10 cellular contexts compared by ENCODE assay signal in genomic region chr7:55550010-55550409, GRCh38. TPM values are rescaled to one million over a fixed set of nuclear protein-coding genes. Genes with fewer than 3 reads are reported as not detected.
A peak's percentile ranks its signal among the peaks of the same experiment; 100 is the strongest.
DNase-seq lines count a peak whose midpoint lies in the region; ATAC-seq, FAIRE-seq and TF ChIP-seq lines count a peak whose summit lies in the region.
"Had no signal": no experiment of that assay in that cellular context is flagged by ENCODE, and none has a peak within 500 bp of the region (broad histone marks: within the 10 kb centered on the region; RNA-seq: fewer than 3 reads in every experiment).

No MANE protein-coding gene starts in this region.

- no peak overlapping the region for H2BK20ac ChIP-seq in H1 (ENCODE audit: low read length)

- H3K9ac ChIP-seq in SK-N-SH (no peak overlapping the region), H1 (replicated peaks in 1 of 4; ENCODE audit: extremely low read depth in 1 of 4, low read depth in 3 of 4, low read length in 3 of 4) (no peak overlapping the region)

- H3K79me2 ChIP-seq in SK-N-SH (ENCODE audit: insufficient read depth) = peaks cover 100% of the 10 kb centered on the region
- peaks cover 22 to 99% of the 10 kb centered on the region in 2 experiments for H3K79me2 ChIP-seq in H1 (ENCODE audit: control insufficient read depth in 1 of 2, insufficient read depth in 2 of 2, low read length in 2 of 2)

- H4K5ac ChIP-seq in H1 (ENCODE audit: insufficient read length, low read depth, low read length) = no peak overlapping the region

- CTCF ChIA-PET in SK-N-SH (lab: Yijun Ruan, JAX) (interaction anchor here (0.7 kb wide), 1 partner anchor 479 kb away, joined by 3 read pairs; no protein-coding TSS in a partner anchor), H1 (lab: Charles Lee; ENCODE audit: partially characterized antibody) (interaction anchor here (0.9 kb wide), 1 partner anchor 15 kb away, joined by 3 read pairs; no protein-coding TSS in a partner anchor)

- 93% methylated on average over 10 of the region's 10 CpGs for WGBS in SK-N-SH (ENCODE audit: low lambda C conversion rate)
- 91% methylated on average over 10 of the region's 10 CpGs; no CpG with 5 or more reads in 1 of the 2 experiments for WGBS in H1 (ENCODE audit: extremely low coverage in 1 of 2, insufficient coverage in 1 of 2, insufficient read length in 1 of 2, insufficient replicate concordance in 2 of 2, low coverage in 1 of 2, low lambda C conversion rate in 2 of 2, missing lambda C conversion rate in 1 of 2), 2 experiments
- 41 to 76% (median 45%) methylated on average over 10 of the region's 10 CpGs for WGBS in stomach, 5 donors

- no peak overlapping the region for H2AFZ ChIP-seq in SK-N-SH (ENCODE audit: low read depth)
- no peak overlapping the region for H2AFZ ChIP-seq in H1 (ENCODE audit: low read length)

- H3K79me1 ChIP-seq in H1 (ENCODE audit: low read depth, low read length) = peaks cover 36% of the 10 kb centered on the region

- H3K56ac ChIP-seq in H1 (replicated peaks; ENCODE audit: insufficient read length, low read depth, low read length) = no peak overlapping the region

- H3K27ac ChIP-seq in SK-N-SH (ENCODE audit: low read depth in 2 of 2, low read length in 1 of 2) (no peak overlapping the region), H1 (ENCODE audit: low read depth, low read length) (no peak overlapping the region), stomach (peak overlapping the region; percentile 35 to 67 (median 49)), ascending aorta (no peak overlapping the region)

- DNase-seq in SK-N-SH = no peak
- DNase-seq in NCI-H1105 treated with DMSO at 0.1 percent for 48 hours (lab: John Stamatoyannopoulos, UW) = peak; percentile 48
- DNase-seq in H1 (ENCODE audit: low read depth in 1 of 2, low spot score in 2 of 2) = no peak
- DNase-seq in stomach = peak; percentile 83
- DNase-seq in ascending aorta (ENCODE audit: low spot score in 2 of 2) = no peak
- no peak for DNase-seq in cerebellum (ENCODE audit: low spot score)
- no peak for DNase-seq in superior temporal gyrus (ENCODE audit: extremely low spot score)
- DNase-seq: activated CD4-positive, alpha-beta T cell treated with anti-CD3 and anti-CD28 coated beads, Interleukin-2, amount 50 U/mL, for 48 hours had no signal

- no peak overlapping the region for H3K18ac ChIP-seq in H1 (ENCODE audit: extremely low read depth, low read length)

- no peaks in the 10 kb centered on the region for H3K9me2 ChIP-seq in SK-N-SH

- no peak overlapping the region for H2BK120ac ChIP-seq in H1 (replicated peaks; ENCODE audit: low read depth, low read length)

- no peak overlapping the region for H3K23ac ChIP-seq in H1 (ENCODE audit: insufficient read length)

- POLR2A ChIA-PET in SK-N-SH (lab: Yijun Ruan, JAX) (no interaction called here), H1 (lab: Charles Lee; ENCODE audit: partially characterized antibody) (no interaction called here)

- peak; percentile 24; the same call in 1 of the 2 replicates for TF ChIP-seq RAD21 in SK-N-SH (IDR thresholded peaks at IDR 0.05; ENCODE audit: low read length)
- TF ChIP-seq RAD21 in H1 (IDR thresholded peaks at IDR 0.05 in 1 of 2, conservative IDR thresholded peaks at IDR 0.05 in 1 of 2; ENCODE audit: low read depth in 2 of 2, low read length in 2 of 2) = peak; percentile 18 to 40; a peak in 2 of 4 replicates

- peaks cover 2 to 12% of the 10 kb centered on the region in 2 experiments for H3K36me3 ChIP-seq in SK-N-SH (replicated peaks in 1 of 2; ENCODE audit: control insufficient read depth in 1 of 2, insufficient read depth in 2 of 2, low read length in 1 of 2)
- no peaks in the 10 kb centered on the region for H3K36me3 ChIP-seq in H1 (ENCODE audit: control insufficient read depth in 2 of 4, insufficient read depth in 4 of 4, low read length in 3 of 4)
- no peaks in the 10 kb centered on the region for H3K36me3 ChIP-seq in stomach
- H3K36me3 ChIP-seq in ascending aorta = peaks cover 0 to 3% of the 10 kb centered on the region in 2 donors

- peaks cover 100% of the 10 kb centered on the region for H4K20me1 ChIP-seq in SK-N-SH (ENCODE audit: insufficient read depth)
- H4K20me1 ChIP-seq in H1 (replicated peaks in 1 of 2; ENCODE audit: control insufficient read depth in 1 of 2, insufficient read depth in 2 of 2, low read length in 2 of 2) = peaks cover 9 to 34% of the 10 kb centered on the region in 2 experiments

- H3K9me3 ChIP-seq in SK-N-SH (no peaks in the 10 kb centered on the region), H1 (ENCODE audit: insufficient read depth in 2 of 2, low read depth in 1 of 2, low read length in 1 of 2) (no peaks in the 10 kb centered on the region), stomach (no peaks in the 10 kb centered on the region), ascending aorta (no peaks in the 10 kb centered on the region)

- no peaks in the 10 kb centered on the region for H3K27me3 ChIP-seq in SK-N-SH (ENCODE audit: insufficient read depth)
- no peaks in the 10 kb centered on the region for H3K27me3 ChIP-seq in H1 (replicated peaks in 1 of 4; ENCODE audit: control insufficient read depth in 3 of 4, extremely low read depth in 1 of 4, insufficient read depth in 3 of 4, low read length in 3 of 4)
- H3K27me3 ChIP-seq in stomach = no peaks in the 10 kb centered on the region
- no peaks in the 10 kb centered on the region for H3K27me3 ChIP-seq in ascending aorta

- no peak overlapping the region for H4K91ac ChIP-seq in H1 (replicated peaks; ENCODE audit: insufficient read length, low read length)

- peaks cover 22% of the 10 kb centered on the region for H3F3A ChIP-seq in SK-N-SH (replicated peaks; ENCODE audit: insufficient read depth)

- no peak overlapping the region for H3K4me3 ChIP-seq in SK-N-SH (ENCODE audit: low read depth in 2 of 2, low read length in 1 of 2)
- H3K4me3 ChIP-seq in H1 (ENCODE audit: extremely low read depth in 1 of 4, insufficient read depth in 2 of 4, low read depth in 3 of 4, low read length in 4 of 4) = no peak overlapping the region
- no peak overlapping the region for H3K4me3 ChIP-seq in stomach
- H3K4me3 ChIP-seq in ascending aorta = no peak overlapping the region

- no peak overlapping the region for H2BK5ac ChIP-seq in H1 (ENCODE audit: low read depth, low read length)

- no peaks in the 10 kb centered on the region; the same call in 1 of the 2 replicates for H3K23me2 ChIP-seq in H1 (ENCODE audit: low read depth, low read length)

- no peak for ATAC-seq in SK-N-SH treated with all-trans-retinoic acid at 6 μM for 48 hours

- no peak for FAIRE-seq in H1 (lab: Jason Lieb, UNC)
- FAIRE-seq: frontal cortex had no signal

- TF ChIP-seq CTCF in SK-N-SH (IDR thresholded peaks at IDR 0.05) = no peak; the same call in 1 of the 2 replicates
- peak; percentile 46 to 58 (median 46) for TF ChIP-seq CTCF in H1 (IDR thresholded peaks at IDR 0.05; ENCODE audit: control extremely low read depth in 1 of 3, insufficient read depth in 1 of 3, low read depth in 1 of 3, low read length in 3 of 3)
- TF ChIP-seq CTCF in stomach (IDR thresholded peaks at IDR 0.05) = peak in 5 of 7 experiments; percentile 42 to 84 (median 46)
- no peak for TF ChIP-seq CTCF in ascending aorta (IDR thresholded peaks at IDR 0.05)

- H4K8ac ChIP-seq in H1 (ENCODE audit: extremely low read depth, insufficient read depth, low read length) = no peak overlapping the region

- no peak overlapping the region for H3K4ac ChIP-seq in H1 (replicated peaks; ENCODE audit: insufficient read length, low read depth, low read length)

- peaks cover 46 to 56% of the 10 kb centered on the region in 2 experiments for H3K4me1 ChIP-seq in SK-N-SH (ENCODE audit: control insufficient read depth in 1 of 2, insufficient read depth in 2 of 2, low read depth in 1 of 2, low read length in 1 of 2)
- H3K4me1 ChIP-seq in H1 (replicated peaks in 1 of 4; ENCODE audit: control insufficient read depth in 3 of 4, insufficient read depth in 4 of 4, low read length in 3 of 4) = peaks cover 7 to 36% (median 21%) of the 10 kb centered on the region in 4 experiments
- H3K4me1 ChIP-seq in stomach = peaks cover 55 to 97% (median 81%) of the 10 kb centered on the region in 4 donors
- peaks cover 0 to 29% of the 10 kb centered on the region in 2 donors for H3K4me1 ChIP-seq in ascending aorta

- H3K4me2 ChIP-seq in SK-N-SH (no peak overlapping the region), H1 (ENCODE audit: insufficient read depth in 1 of 2, low read depth in 2 of 2, low read length in 2 of 2) (no peak overlapping the region; a peak in 1 of 4 replicates)

- no peak overlapping the region for H3K14ac ChIP-seq in H1 (ENCODE audit: insufficient read length)

- no peak overlapping the region for H2BK15ac ChIP-seq in H1 (ENCODE audit: low read length)

- TF ChIP-seq POLR2A in H1 (IDR thresholded peaks at IDR 0.05; ENCODE audit: control extremely low read depth in 1 of 2, low read depth in 2 of 2, low read length in 2 of 2) (no peak), stomach (IDR thresholded peaks at IDR 0.05) (no peak)

- TF ChIP-seq EP300 in SK-N-SH (IDR thresholded peaks at IDR 0.05; ENCODE audit: borderline replicate concordance in 1 of 2, low read depth in 1 of 2, low read length in 1 of 2) (no peak), H1 (IDR thresholded peaks at IDR 0.05; ENCODE audit: borderline replicate concordance in 1 of 2, low read depth in 2 of 2, low read length in 2 of 2) (no peak), stomach (IDR thresholded peaks at IDR 0.05) (no peak)

- H2AK5ac ChIP-seq in H1 (ENCODE audit: low read depth, low read length) = no peak overlapping the region

- H2BK12ac ChIP-seq in H1 (ENCODE audit: low read depth, low read length) = no peak overlapping the region

- intact Hi-C loops in stomach (cut with DNase I; ENCODE audit: low total_unique reads) = no loop called here
- intact Hi-C loops in ascending aorta (cut with DNase I) = no loop called here

TF ChIP-seq in SK-N-SH, 30 proteins besides CTCF, POLR2A, EP300 and RAD21 (continues in another document):
- no peak for TF ChIP-seq JUND (IDR thresholded peaks at IDR 0.05)

TF ChIP-seq in SK-N-SH treated with all-trans-retinoic acid at 6 μM for 48 hours, 23 proteins besides CTCF, POLR2A, EP300 and RAD21 (continues in another document):
- TF ChIP-seq ZNF70 (CRISPR knock-in tag; IDR thresholded peaks at IDR 0.05) = no peak

RNA-seq across cellular contexts. Expression of gene VOPP1, which starts 22.3 kb away (rescaled TPM):
- polyA plus RNA-seq in SK-N-SH (2012; rRNA removed) = 69.5 and 79.3 TPM in 2 replicates
- polyA plus RNA-seq in SK-N-SH (2012; cell fraction: cytosol; rRNA removed) = 77.0 and 82.6 TPM in 2 replicates
- polyA plus RNA-seq in SK-N-SH (2012; cell fraction: nucleus; rRNA removed) = 32.4 and 38.8 TPM in 2 replicates
- total RNA-seq in H1 (2021; fragmentation: NEBNext Ultra II Directional; extraction: Animal tissue kit (Norgen Biotek cat#: 25700)) = 82.7 and 83.0 TPM in 2 replicates
- 44.7 and 58.8 TPM in 2 replicates for polyA plus RNA-seq in H1 (2011; rRNA removed)
- polyA plus RNA-seq in H1 (2011; cell fraction: cytosol; rRNA removed) = 44.9 TPM
- polyA plus RNA-seq in H1 (2011; cell fraction: nucleus; rRNA removed) = 53.3 TPM
- polyA plus RNA-seq in H1 (2012, experiment 1 of 2) = 59.8 to 62.7 TPM (median 62.1 TPM) in 4 replicates
- 74.8 TPM for polyA plus RNA-seq in H1 (2012, experiment 2 of 2)
- polyA plus RNA-seq in H1 (2013, experiment 1 of 2) = 47.6 TPM
- polyA plus RNA-seq in H1 (2013, experiment 2 of 2) = 51.6 TPM
- polyA minus RNA-seq in H1 (2011; rRNA and poly(A)+ RNA removed) = 76.2 and 81.0 TPM in 2 replicates
- 51.9 TPM for polyA minus RNA-seq in H1 (2011; cell fraction: cytosol; rRNA and poly(A)+ RNA removed)
- polyA minus RNA-seq in H1 (2011; cell fraction: nucleus; rRNA and poly(A)+ RNA removed) = 53.8 TPM
- 100 to 1,000 TPM in 1 of 5 donors, 10 to 100 TPM in 4; 19.6 to 117 (median 79.7) TPM for total RNA-seq in stomach
- polyA plus RNA-seq in stomach = 10 to 100 TPM; 14.0 to 27.3 (median 26.0) TPM
- 78.8 TPM for total RNA-seq in ascending aorta
- 83.1 TPM for total RNA-seq in cerebellum

Comparison
In these comparisons a context has a peak if more than half of its experiments do, and no peak if none do; other contexts are left out.
1. DNase-seq: peak in NCI-H1105 treated with DMSO at 0.1 percent for 48 hours (single experiment) and stomach (single experiment); none in SK-N-SH (single experiment), H1 (0 of 2), ascending aorta (0 of 2), cerebellum (single experiment) and superior temporal gyrus (single experiment).
2. H3K27ac ChIP-seq: peak in stomach (5 of 5); none in SK-N-SH (0 of 2), H1 (single experiment) and ascending aorta (0 of 2).
3. CTCF ChIP-seq: peak in H1 (3 of 3) and stomach (5 of 7); none in SK-N-SH (single experiment) and ascending aorta (0 of 3).
4. Of the 17 proteins assayed by ChIP-seq in both H1 and SK-N-SH: peak only in H1: CTCF; only in SK-N-SH: none; in both: RAD21; in neither: 15.